In the genomic region with DNA sequence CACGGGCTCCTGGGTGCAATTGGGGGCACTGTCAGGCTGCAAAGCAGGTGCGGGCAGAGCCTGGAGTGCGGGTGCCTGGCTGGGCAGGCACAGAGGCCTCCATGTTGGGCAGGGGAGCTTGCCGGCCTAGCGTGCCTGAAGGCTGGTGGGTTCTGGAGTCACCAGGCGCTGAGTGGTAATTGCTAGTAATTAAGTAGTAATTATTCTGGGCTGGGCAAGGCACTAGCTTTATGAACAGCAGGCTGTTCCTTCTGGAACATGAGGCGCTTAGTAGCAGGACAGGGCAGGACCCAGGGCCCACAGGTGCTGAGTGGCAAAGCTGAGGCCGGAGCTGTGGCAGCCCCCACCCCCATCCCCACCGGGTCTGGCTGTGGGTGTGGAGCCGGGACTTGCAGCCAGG, we compare ENCODE assay signal across 15 cellular contexts.
"Had no signal": no experiment of that assay in that cellular context is flagged by ENCODE, and none has a peak within 500 bp of the region (broad histone marks: within the 10 kb centered on the region; RNA-seq: fewer than 3 reads in every experiment).

No MANE protein-coding gene starts in this region.

- ATAC-seq: activated naive CD8-positive, alpha-beta T cell treated with anti-CD3 and anti-CD28 coated beads, Interleukin-2, amount 50 U/mL, for 24 hours; gastrocnemius medialis; heart right ventricle; stimulated activated naive B cell treated with anti-CD40 and anti-IgM and Interleukin-4, amounts not matched to agents 10 μg/mL and 1 μg/mL and 100 μg/mL, for 72 hours had no signal

- DNase-seq: activated CD4-positive, alpha-beta T cell treated with anti-CD3 and anti-CD28 coated beads, Interleukin-2, amount 50 U/mL, for 4 hours; activated CD4-positive, CD25-positive, alpha-beta regulatory T cell treated with anti-CD3 and anti-CD28 coated beads, Interleukin-2, amount 50 U/mL, for 72 hours; activated naive CD4-positive, alpha-beta T cell treated with Interleukin-2 at 50 U/mL for 16 hours; activated naive CD8-positive, alpha-beta T cell treated with anti-CD3 and anti-CD28 coated beads, Interleukin-2, amount 50 U/mL, for 24 hours; activated T-cell treated with anti-CD3 and anti-CD28 coated beads for 4 hours; aorta; dermis blood vessel endothelial cell; gastrocnemius medialis; heart right ventricle; occipital lobe; stimulated activated CD4-positive, alpha-beta T cell treated with anti-CD3 and anti-CD28 coated beads, Interleukin-15, amount 100 ng/mL, for 24 hours; stimulated activated CD4-positive, alpha-beta T cell treated with anti-CD3 and anti-CD28 coated beads, Interleukin-4, amount 100 ng/mL, for 1 hour; stimulated activated naive B cell treated with anti-CD40 and anti-IgM and Interleukin-4, amounts not matched to agents 10 μg/mL and 1 μg/mL and 100 μg/mL, for 72 hours; substantia nigra; transverse colon had no signal
